1 cellular context compared by ENCODE assay signal in the genomic region with DNA sequence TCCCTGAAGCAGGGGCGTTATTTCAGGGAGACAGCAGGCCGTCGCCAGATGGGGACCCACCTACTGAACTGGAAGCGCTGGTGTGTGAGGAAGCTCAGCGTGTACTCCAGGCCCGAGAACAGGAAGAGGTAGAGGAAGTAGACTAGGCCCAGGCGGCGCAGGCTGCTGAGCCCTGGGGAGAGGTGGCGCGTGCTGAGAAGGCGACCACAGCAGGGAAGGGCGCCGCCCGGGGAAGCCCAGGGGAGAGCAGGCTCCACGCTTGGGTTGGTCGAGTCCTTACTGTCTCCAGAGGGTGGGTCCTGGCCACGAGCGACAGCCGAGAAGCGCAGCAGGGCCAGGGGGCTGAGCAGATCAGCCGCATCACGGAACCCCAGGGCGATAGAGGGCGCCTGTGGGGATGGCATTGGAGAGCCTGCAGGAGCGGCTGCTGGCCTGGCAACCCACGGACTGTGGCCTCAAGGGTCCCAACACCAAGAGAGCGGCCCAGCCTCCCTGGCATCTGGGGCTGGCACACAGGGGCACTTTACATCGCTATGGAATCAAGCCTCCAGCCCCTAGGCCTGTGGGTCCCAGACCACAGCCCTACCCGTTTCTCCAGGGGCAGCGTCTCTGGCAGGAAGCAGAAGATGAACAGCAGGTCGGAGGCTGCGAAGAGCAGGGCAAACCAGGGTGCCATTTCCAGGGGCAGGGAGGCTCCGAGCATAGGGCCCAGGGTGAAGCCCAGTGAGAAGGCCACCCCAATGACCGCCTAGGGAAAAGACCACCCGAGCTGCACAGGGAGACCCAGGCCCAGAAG.
TF ChIP-seq lines count a peak whose summit lies in the region.

No MANE protein-coding gene starts in this region.

TF ChIP-seq in GM23338, 12 proteins besides CTCF, POLR2A, EP300 and RAD21 (continued from another document):
- TF ChIP-seq POLR2AphosphoS5 (IDR thresholded peaks at IDR 0.05; ENCODE audit: low read depth) (no peak), EZH2phosphoT487 (IDR thresholded peaks at IDR 0.05; ENCODE audit: unreplicated experiment) (no peak), JUNB (IDR thresholded peaks at IDR 0.05; ENCODE audit: unreplicated experiment) (no peak)
- TF ChIP-seq, protein P1, sequence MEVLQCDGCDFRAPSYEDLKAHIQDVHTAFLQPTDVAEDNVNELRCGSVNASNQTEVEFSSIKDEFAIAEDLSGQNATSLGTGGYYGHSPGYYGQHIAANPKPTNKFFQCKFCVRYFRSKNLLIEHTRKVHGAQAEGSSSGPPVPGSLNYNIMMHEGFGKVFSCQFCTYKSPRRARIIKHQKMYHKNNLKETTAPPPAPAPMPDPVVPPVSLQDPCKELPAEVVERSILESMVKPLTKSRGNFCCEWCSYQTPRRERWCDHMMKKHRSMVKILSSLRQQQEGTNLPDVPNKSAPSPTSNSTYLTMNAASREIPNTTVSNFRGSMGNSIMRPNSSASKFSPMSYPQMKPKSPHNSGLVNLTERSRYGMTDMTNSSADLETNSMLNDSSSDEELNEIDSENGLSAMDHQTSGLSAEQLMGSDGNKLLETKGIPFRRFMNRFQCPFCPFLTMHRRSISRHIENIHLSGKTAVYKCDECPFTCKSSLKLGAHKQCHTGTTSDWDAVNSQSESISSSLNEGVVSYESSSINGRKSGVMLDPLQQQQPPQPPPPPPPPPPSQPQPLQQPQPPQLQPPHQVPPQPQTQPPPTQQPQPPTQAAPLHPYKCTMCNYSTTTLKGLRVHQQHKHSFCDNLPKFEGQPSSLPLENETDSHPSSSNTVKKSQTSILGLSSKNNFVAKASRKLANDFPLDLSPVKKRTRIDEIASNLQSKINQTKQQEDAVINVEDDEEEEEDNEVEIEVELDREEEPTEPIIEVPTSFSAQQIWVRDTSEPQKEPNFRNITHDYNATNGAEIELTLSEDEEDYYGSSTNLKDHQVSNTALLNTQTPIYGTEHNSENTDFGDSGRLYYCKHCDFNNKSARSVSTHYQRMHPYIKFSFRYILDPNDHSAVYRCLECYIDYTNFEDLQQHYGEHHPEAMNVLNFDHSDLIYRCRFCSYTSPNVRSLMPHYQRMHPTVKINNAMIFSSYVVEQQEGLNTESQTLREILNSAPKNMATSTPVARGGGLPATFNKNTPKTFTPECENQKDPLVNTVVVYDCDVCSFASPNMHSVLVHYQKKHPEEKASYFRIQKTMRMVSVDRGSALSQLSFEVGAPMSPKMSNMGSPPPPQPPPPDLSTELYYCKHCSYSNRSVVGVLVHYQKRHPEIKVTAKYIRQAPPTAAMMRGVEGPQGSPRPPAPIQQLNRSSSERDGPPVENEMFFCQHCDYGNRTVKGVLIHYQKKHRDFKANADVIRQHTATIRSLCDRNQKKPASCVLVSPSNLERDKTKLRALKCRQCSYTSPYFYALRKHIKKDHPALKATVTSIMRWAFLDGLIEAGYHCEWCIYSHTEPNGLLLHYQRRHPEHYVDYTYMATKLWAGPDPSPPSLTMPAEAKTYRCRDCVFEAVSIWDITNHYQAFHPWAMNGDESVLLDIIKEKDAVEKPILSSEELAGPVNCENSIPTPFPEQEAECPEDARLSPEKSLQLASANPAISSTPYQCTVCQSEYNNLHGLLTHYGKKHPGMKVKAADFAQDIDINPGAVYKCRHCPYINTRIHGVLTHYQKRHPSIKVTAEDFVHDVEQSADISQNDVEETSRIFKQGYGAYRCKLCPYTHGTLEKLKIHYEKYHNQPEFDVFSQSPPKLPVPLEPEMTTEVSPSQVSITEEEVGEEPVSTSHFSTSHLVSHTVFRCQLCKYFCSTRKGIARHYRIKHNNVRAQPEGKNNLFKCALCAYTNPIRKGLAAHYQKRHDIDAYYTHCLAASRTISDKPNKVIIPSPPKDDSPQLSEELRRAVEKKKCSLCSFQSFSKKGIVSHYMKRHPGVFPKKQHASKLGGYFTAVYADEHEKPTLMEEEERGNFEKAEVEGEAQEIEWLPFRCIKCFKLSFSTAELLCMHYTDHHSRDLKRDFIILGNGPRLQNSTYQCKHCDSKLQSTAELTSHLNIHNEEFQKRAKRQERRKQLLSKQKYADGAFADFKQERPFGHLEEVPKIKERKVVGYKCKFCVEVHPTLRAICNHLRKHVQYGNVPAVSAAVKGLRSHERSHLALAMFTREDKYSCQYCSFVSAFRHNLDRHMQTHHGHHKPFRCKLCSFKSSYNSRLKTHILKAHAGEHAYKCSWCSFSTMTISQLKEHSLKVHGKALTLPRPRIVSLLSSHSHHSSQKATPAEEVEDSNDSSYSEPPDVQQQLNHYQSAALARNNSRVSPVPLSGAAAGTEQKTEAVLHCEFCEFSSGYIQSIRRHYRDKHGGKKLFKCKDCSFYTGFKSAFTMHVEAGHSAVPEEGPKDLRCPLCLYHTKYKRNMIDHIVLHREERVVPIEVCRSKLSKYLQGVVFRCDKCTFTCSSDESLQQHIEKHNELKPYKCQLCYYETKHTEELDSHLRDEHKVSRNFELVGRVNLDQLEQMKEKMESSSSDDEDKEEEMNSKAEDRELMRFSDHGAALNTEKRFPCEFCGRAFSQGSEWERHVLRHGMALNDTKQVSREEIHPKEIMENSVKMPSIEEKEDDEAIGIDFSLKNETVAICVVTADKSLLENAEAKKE (CRISPR knock-in tag; IDR thresholded peaks at IDR 0.05) = no peak
- TF ChIP-seq, protein P2, sequence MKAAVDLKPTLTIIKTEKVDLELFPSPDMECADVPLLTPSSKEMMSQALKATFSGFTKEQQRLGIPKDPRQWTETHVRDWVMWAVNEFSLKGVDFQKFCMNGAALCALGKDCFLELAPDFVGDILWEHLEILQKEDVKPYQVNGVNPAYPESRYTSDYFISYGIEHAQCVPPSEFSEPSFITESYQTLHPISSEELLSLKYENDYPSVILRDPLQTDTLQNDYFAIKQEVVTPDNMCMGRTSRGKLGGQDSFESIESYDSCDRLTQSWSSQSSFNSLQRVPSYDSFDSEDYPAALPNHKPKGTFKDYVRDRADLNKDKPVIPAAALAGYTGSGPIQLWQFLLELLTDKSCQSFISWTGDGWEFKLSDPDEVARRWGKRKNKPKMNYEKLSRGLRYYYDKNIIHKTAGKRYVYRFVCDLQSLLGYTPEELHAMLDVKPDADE (IDR thresholded peaks at IDR 0.05) = no peak
TF ChIP-seq in GM23338: peak in this region for 0.
